ENCODE assay signal across 1 cellular context in the genomic region with DNA sequence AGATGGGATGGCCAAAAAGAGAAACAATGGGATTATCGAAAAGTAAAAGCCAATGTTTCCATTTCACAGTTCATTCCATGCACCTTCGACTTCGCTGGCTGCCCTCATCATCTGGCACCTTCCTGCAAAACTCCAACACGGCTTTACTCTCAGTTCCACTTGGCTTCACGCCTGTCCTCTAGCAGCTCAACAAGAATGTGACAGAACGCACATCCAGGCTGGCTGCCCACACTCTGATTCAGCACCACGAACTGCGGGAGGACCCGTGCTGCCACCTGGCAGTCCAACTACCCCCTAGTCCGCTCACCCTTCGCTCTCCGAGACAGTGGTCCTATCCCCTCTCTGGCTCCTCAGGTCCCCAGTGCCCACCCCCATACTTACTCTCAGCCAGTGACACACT.
TF ChIP-seq lines count a peak whose summit lies in the region.

No MANE protein-coding gene starts in this region.

TF ChIP-seq in HepG2, 621 proteins besides CTCF, POLR2A, EP300 and RAD21:
- TF ChIP-seq PTBP1 (IDR thresholded peaks at IDR 0.05; ENCODE audit: low read depth, low read length, poor library complexity, severe bottlenecking), result no peak
- TF ChIP-seq ZBTB38 (CRISPR knock-in tag; IDR thresholded peaks at IDR 0.05), result peak; percentile 40; the same call in 1 of the 2 replicates
- TF ChIP-seq PHF21A (CRISPR knock-in tag; IDR thresholded peaks at IDR 0.05), result no peak
- TF ChIP-seq NFKBIZ (CRISPR knock-in tag; IDR thresholded peaks at IDR 0.05), result no peak
- no peak for TF ChIP-seq ZMAT5 (CRISPR knock-in tag; IDR thresholded peaks at IDR 0.05; ENCODE audit: borderline replicate concordance, low read depth)
- TF ChIP-seq HOXA7 (CRISPR knock-in tag; IDR thresholded peaks at IDR 0.05), result no peak
- TF ChIP-seq, protein P1, sequence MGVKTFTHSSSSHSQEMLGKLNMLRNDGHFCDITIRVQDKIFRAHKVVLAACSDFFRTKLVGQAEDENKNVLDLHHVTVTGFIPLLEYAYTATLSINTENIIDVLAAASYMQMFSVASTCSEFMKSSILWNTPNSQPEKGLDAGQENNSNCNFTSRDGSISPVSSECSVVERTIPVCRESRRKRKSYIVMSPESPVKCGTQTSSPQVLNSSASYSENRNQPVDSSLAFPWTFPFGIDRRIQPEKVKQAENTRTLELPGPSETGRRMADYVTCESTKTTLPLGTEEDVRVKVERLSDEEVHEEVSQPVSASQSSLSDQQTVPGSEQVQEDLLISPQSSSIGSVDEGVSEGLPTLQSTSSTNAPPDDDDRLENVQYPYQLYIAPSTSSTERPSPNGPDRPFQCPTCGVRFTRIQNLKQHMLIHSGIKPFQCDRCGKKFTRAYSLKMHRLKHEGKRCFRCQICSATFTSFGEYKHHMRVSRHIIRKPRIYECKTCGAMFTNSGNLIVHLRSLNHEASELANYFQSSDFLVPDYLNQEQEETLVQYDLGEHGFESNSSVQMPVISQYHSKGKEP (CRISPR knock-in tag; IDR thresholded peaks at IDR 0.05), result no peak
- TF ChIP-seq, protein P2, sequence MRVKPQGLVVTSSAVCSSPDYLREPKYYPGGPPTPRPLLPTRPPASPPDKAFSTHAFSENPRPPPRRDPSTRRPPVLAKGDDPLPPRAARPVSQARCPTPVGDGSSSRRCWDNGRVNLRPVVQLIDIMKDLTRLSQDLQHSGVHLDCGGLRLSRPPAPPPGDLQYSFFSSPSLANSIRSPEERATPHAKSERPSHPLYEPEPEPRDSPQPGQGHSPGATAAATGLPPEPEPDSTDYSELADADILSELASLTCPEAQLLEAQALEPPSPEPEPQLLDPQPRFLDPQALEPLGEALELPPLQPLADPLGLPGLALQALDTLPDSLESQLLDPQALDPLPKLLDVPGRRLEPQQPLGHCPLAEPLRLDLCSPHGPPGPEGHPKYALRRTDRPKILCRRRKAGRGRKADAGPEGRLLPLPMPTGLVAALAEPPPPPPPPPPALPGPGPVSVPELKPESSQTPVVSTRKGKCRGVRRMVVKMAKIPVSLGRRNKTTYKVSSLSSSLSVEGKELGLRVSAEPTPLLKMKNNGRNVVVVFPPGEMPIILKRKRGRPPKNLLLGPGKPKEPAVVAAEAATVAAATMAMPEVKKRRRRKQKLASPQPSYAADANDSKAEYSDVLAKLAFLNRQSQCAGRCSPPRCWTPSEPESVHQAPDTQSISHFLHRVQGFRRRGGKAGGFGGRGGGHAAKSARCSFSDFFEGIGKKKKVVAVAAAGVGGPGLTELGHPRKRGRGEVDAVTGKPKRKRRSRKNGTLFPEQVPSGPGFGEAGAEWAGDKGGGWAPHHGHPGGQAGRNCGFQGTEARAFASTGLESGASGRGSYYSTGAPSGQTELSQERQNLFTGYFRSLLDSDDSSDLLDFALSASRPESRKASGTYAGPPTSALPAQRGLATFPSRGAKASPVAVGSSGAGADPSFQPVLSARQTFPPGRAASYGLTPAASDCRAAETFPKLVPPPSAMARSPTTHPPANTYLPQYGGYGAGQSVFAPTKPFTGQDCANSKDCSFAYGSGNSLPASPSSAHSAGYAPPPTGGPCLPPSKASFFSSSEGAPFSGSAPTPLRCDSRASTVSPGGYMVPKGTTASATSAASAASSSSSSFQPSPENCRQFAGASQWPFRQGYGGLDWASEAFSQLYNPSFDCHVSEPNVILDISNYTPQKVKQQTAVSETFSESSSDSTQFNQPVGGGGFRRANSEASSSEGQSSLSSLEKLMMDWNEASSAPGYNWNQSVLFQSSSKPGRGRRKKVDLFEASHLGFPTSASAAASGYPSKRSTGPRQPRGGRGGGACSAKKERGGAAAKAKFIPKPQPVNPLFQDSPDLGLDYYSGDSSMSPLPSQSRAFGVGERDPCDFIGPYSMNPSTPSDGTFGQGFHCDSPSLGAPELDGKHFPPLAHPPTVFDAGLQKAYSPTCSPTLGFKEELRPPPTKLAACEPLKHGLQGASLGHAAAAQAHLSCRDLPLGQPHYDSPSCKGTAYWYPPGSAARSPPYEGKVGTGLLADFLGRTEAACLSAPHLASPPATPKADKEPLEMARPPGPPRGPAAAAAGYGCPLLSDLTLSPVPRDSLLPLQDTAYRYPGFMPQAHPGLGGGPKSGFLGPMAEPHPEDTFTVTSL (CRISPR knock-in tag; IDR thresholded peaks at IDR 0.05; ENCODE audit: borderline replicate concordance), result no peak
- 0 out of 2 replicates have a peak, but pooled peaks have one; percentile 35 for TF ChIP-seq ZIK1 (CRISPR knock-in tag; IDR thresholded peaks at IDR 0.05; ENCODE audit: borderline replicate concordance, low read depth)
- TF ChIP-seq TBP (CRISPR knock-in tag; IDR thresholded peaks at IDR 0.05), result no peak
- no peak for TF ChIP-seq KLF13 (CRISPR knock-in tag; IDR thresholded peaks at IDR 0.05)
- TF ChIP-seq ZSCAN30 (CRISPR knock-in tag; IDR thresholded peaks at IDR 0.05), result no peak
